Comparison of ENCODE assay signal across 11 cellular contexts in genomic region chr20:2373098-2373497, GRCh38. TPM values are rescaled to one million over a fixed set of nuclear protein-coding genes. Genes with fewer than 3 reads are reported as not detected.
"Had no signal": no experiment of that assay in that cellular context is flagged by ENCODE, and none has a peak within 500 bp of the region (broad histone marks: within the 10 kb centered on the region; RNA-seq: fewer than 3 reads in every experiment).

No MANE protein-coding gene starts in this region.

- H3K4me3 ChIP-seq: GM23248, GM23338, HAP-1 had no signal

- H2AFZ ChIP-seq: GM23248, GM23338 had no signal

- H3K4me2 ChIP-seq: GM23338 had no signal

- H3K9ac ChIP-seq: GM23248 had no signal

- H3K4me1 ChIP-seq: HAP-1 had no signal

- H3K9me3 ChIP-seq: HAP-1 had no signal

- H3K4me3 Mint-ChIP-seq: GM23338, H9, HFFc6 had no signal

- ATAC-seq: GM23338, HCT116 had no signal

- H3K4me1 Mint-ChIP-seq: GM23338, H9 had no signal

- FAIRE-seq: H1 had no signal

- H3K27ac Mint-ChIP-seq: GM23338, H9, HFFc6 had no signal

- H3K36me3 ChIP-seq: HAP-1 had no signal

- DNase-seq: GM23248, GOT3, H7, H9, HCEC 1CT, HFFc6 had no signal

- H3K27ac ChIP-seq: GM23248 had no signal

RNA-seq across cellular contexts. Expression of gene TGM6, which starts 7.6 kb away (rescaled TPM):
- total RNA-seq: GM23248, GM23338, H1, H4, H7, H9, HFFc6 had no signal
- polyA plus RNA-seq: GM23248, GM23338 had no signal
